Comparison of ENCODE assay signal across 8 cellular contexts in the genomic region with DNA sequence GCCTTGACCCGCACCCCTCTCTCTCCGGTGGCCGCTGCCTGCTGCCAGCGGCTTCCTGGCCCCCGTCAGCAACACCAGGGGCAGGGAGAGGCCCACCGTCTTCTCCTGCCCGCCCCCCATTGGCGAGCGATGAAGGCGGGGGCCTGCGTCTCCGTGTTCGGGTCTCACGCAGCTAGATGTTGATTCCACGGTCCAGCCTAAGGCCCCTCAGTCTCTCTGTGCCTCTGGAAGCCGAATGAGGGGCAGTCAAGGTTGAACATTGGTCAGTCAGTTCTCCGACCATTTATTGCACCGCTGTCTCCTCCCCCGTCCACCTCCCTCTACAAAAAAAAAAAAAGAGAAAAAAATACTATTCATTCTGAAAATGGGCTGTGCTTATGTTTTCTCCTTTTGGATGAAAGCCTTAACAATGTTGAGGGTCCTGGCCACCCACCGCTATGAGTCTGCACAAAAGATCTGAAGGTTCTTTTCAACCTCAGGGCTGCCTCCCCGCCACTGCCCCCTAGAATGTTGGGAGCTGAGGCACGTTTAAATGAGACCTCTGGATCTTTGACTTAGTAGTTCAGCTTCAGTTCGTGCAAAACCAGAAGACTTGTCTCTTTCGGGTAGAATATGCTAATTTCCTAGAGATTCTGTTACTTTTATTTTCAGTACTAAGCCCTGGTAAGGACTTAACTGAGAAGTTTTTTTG. TPM values are rescaled to one million over a fixed set of nuclear protein-coding genes. Genes with fewer than 3 reads are reported as not detected.
A peak's percentile ranks its signal among the peaks of the same experiment; 100 is the strongest.
DNase-seq lines count a peak whose midpoint lies in the region; TF ChIP-seq lines count a peak whose summit lies in the region.

No MANE protein-coding gene starts in this region.

- H3K36me3 ChIP-seq in Karpas-422 (ENCODE audit: insufficient read depth, low read length): peaks cover 36% of the 10 kb centered on the region

- H3K27ac ChIP-seq in Karpas-422 (ENCODE audit: low read length): peak overlapping the region; percentile 66

- peak; percentile 48 for TF ChIP-seq CTCF in fibroblast of mammary gland (conservative IDR thresholded peaks at IDR 0.05; ENCODE audit: control insufficient read depth, insufficient read depth, low read depth, low read length)

- H4K20me1 ChIP-seq in Karpas-422 (ENCODE audit: insufficient read depth, low read depth, low read length): peaks cover 10% of the 10 kb centered on the region; the same call in 1 of the 2 replicates

- H3K79me2 ChIP-seq in Karpas-422 (ENCODE audit: low read length): peaks cover 57% of the 10 kb centered on the region

- no peaks in the 10 kb centered on the region for H3K9me3 ChIP-seq in Karpas-422 (ENCODE audit: low read length)

- peak overlapping the region; percentile 96 for H3K4me2 ChIP-seq in Karpas-422 (ENCODE audit: low read depth, low read length, poor library complexity, severe bottlenecking)

- H3K9me2 ChIP-seq in Karpas-422 (replicated peaks; ENCODE audit: insufficient read depth, low read length): no peaks in the 10 kb centered on the region

- DNase-seq in AML-193 (lab: John Stamatoyannopoulos, UW) (peak; percentile 9 to 26), GM19238 (ENCODE audit: insufficient read length, low spot score) (peak; percentile 16), Karpas-422 (peak; percentile 67), activated T-cell treated with anti-CD3 and anti-CD28 coated beads for 48 hours (ENCODE audit: low read depth) (peak; percentile 16), fibroblast of mammary gland (ENCODE audit: low read depth) (peak; percentile 30), occipital lobe (lab: John Stamatoyannopoulos, UW) (peak; percentile 65), epidermal melanocyte (ENCODE audit: insufficient read length, low spot score) (no peak), NCI-H2196 (lab: John Stamatoyannopoulos, UW; ENCODE audit: unreplicated experiment) (no peak)

- H3K9ac ChIP-seq in Karpas-422 (ENCODE audit: low read length): peak overlapping the region; percentile 100

- peaks cover 28% of the 10 kb centered on the region for H3K4me1 ChIP-seq in Karpas-422 (ENCODE audit: low read length)

- H2AFZ ChIP-seq in Karpas-422 (ENCODE audit: low read length): no peak overlapping the region

- H3K4me3 ChIP-seq in Karpas-422 (ENCODE audit: low read length) (peak overlapping the region; percentile 97), fibroblast of mammary gland (ENCODE audit: control insufficient read depth, low read depth, low read length) (peak overlapping the region; percentile 90)

- H3K27me3 ChIP-seq in Karpas-422 (ENCODE audit: low read length): no peaks in the 10 kb centered on the region

RNA-seq across cellular contexts. Expression of gene IREB2, which starts 0.7 kb away (rescaled TPM):
- total RNA-seq in Karpas-422 (2014; rRNA removed; shearing (Covaris generic); ENCODE audit: low replicate concordance): 25.1 and 36.2 TPM in 2 replicates
- 76.9 TPM for total RNA-seq in occipital lobe

Comparison
In these comparisons a context has a peak if more than half of its experiments do, and no peak if none do; other contexts are left out.
1. DNase-seq: peak in AML-193 (2 of 2), GM19238 (single experiment), Karpas-422 (single experiment), activated T-cell treated with anti-CD3 and anti-CD28 coated beads for 48 hours (single experiment), fibroblast of mammary gland (single experiment) and occipital lobe (single experiment); none in epidermal melanocyte (single experiment) and NCI-H2196 (single experiment).